In genomic region chr14:101824339-101824727, GRCh38 we compare ENCODE assay signal across 8 cellular contexts.
DNase-seq lines count a peak whose midpoint lies in the region; FAIRE-seq and TF ChIP-seq lines count a peak whose summit lies in the region.

No MANE protein-coding gene starts in this region.

- no peaks in the 10 kb centered on the region for H3K27me3 ChIP-seq in GM06990 (replicated peaks; ENCODE audit: control insufficient read depth, insufficient read depth, low read length)
- H3K27me3 ChIP-seq in neutrophil = no peaks in the 10 kb centered on the region

- peaks cover 33 to 37% of the 10 kb centered on the region in 2 experiments for H3K4me1 ChIP-seq in neutrophil (ENCODE audit: control insufficient read depth in 1 of 2, insufficient read depth in 1 of 2, low read depth in 1 of 2, low read length in 1 of 2)

- no peak for FAIRE-seq in HTR-8/SVneo (lab: Jason Lieb, UNC)

- TF ChIP-seq CTCF in GM06990 (IDR thresholded peaks at IDR 0.05; ENCODE audit: insufficient read depth, low read length, poor library complexity, severe bottlenecking) = no peak
- TF ChIP-seq CTCF in neutrophil (IDR thresholded peaks at IDR 0.05) = no peak

- peak overlapping the region; percentile 89 to 93 (median 90) for H3K4me3 Mint-ChIP-seq in IgD-negative memory B cell

- H3K4me3 ChIP-seq in GM06990 (replicated peaks; ENCODE audit: low read depth, low read length) (peak overlapping the region; percentile 68), neutrophil (ENCODE audit: low read depth in 1 of 2, low read length in 1 of 2) (peak overlapping the region; percentile 51 to 53)

- H3K27me3 Mint-ChIP-seq in IgD-negative memory B cell = peaks cover 5% of the 10 kb centered on the region

- H3K36me3 Mint-ChIP-seq in IgD-negative memory B cell = no peaks in the 10 kb centered on the region

- no peaks in the 10 kb centered on the region for H3K9me3 ChIP-seq in neutrophil

- no peak for DNase-seq in GM06990 (ENCODE audit: extremely low read depth, insufficient read length)
- DNase-seq in NCI-H345 (lab: John Stamatoyannopoulos, UW) = no peak
- no peak for DNase-seq in DMS79 treated with DMSO at 0.1 percent for 48 hours (lab: John Stamatoyannopoulos, UW)
- DNase-seq in NCI-H2196 treated with DMSO at 0.1 percent for 48 hours (lab: John Stamatoyannopoulos, UW; ENCODE audit: unreplicated experiment) = no peak
- no peak for DNase-seq in HTR-8/SVneo (ENCODE audit: insufficient read length, low spot score)

- H3K9me3 Mint-ChIP-seq in IgD-negative memory B cell = no peaks in the 10 kb centered on the region

- peak overlapping the region; percentile 35 for H3K27ac ChIP-seq in cingulate gyrus (ENCODE audit: low read depth, low read length)
- peak overlapping the region; percentile 93 for H3K27ac ChIP-seq in neutrophil

- H3K4me1 Mint-ChIP-seq in IgD-negative memory B cell = peaks cover 49 to 69% (median 69%) of the 10 kb centered on the region in 3 donors

- peak overlapping the region; percentile 96 to 100 (median 99) for H3K27ac Mint-ChIP-seq in IgD-negative memory B cell

- H3K36me3 ChIP-seq in GM06990 (ENCODE audit: control insufficient read depth, insufficient read depth, low read length) (peaks cover 3% of the 10 kb centered on the region; the same call in 1 of the 2 replicates), neutrophil (peaks cover 14% of the 10 kb centered on the region)
